In genomic region chr6:114220241-114220640, GRCh38 we compare ENCODE assay signal across 25 cellular contexts.
"Had no signal": no experiment of that assay in that cellular context is flagged by ENCODE, and none has a peak within 500 bp of the region (broad histone marks: within the 10 kb centered on the region; RNA-seq: fewer than 3 reads in every experiment).

No MANE protein-coding gene starts in this region.

- H3K4me3 ChIP-seq: neural progenitor cell, ovary, right lobe of liver, sigmoid colon, skin epidermis, stomach, thoracic aorta, thyroid gland, tibial nerve, upper lobe of right lung, uterus had no signal

- H3K4me1 ChIP-seq: neural progenitor cell, parathyroid adenoma, right lobe of liver, sigmoid colon, stomach, thyroid gland, tibial nerve, upper lobe of right lung, uterus had no signal

- H3K27ac ChIP-seq: neural progenitor cell, ovary, parathyroid adenoma, right lobe of liver, sigmoid colon, skin epidermis, stomach, thoracic aorta, thyroid gland, tibial nerve, upper lobe of right lung, uterus had no signal

- H3K27me3 ChIP-seq: neural progenitor cell, ovary, right lobe of liver, sigmoid colon, stomach, thyroid gland, tibial nerve, upper lobe of right lung, uterus had no signal

- H3K36me3 ChIP-seq: neural progenitor cell, ovary, right lobe of liver, sigmoid colon, stomach, thoracic aorta, thyroid gland, tibial nerve, upper lobe of right lung, uterus had no signal

- H3K9me3 ChIP-seq: ovary, right lobe of liver, sigmoid colon, stomach, thoracic aorta, thyroid gland, tibial nerve, upper lobe of right lung, uterus had no signal

- DNase-seq: naive thymus-derived CD4-positive, alpha-beta T cell; natural killer cell; occipital lobe; ovary; posterior cingulate gyrus; right cardiac atrium; right lobe of liver; sigmoid colon; stimulated activated CD4-positive, alpha-beta T cell treated with anti-CD3 and anti-CD28 coated beads, Interleukin-15, amount 100 ng/mL, for 24 hours; stimulated activated CD4-positive, alpha-beta T cell treated with anti-CD3 and anti-CD28 coated beads, Interleukin-2, amount 100 ng/mL, for 24 hours; stimulated activated CD4-positive, alpha-beta T cell treated with anti-CD3 and anti-CD28 coated beads, Interleukin-2, amount 100 ng/mL, for 48 hours; stimulated activated CD4-positive, alpha-beta T cell treated with anti-CD3 and anti-CD28 coated beads, Interleukin-4, amount 100 ng/mL, for 24 hours; stimulated activated naive B cell treated with anti-CD40 and anti-IgM and Interleukin-4, amounts not matched to agents 10 μg/mL and 1 μg/mL and 100 μg/mL, for 72 hours; stimulated activated naive CD4-positive, alpha-beta T cell treated with Interleukin-2 at 50 U/mL for 16 hours; stomach; thyroid gland; trophoblast cell; upper lobe of right lung; uterus had no signal

- ATAC-seq: naive thymus-derived CD4-positive, alpha-beta T cell; natural killer cell; right cardiac atrium; right lobe of liver; stimulated activated effector memory CD8-positive, alpha-beta T cell treated with anti-CD3 and anti-CD28 coated beads, Interleukin-12 subunit alpha, Interleukin-12 subunit beta, amount 100 ng/mL, for 72 hours; stimulated activated naive B cell treated with anti-CD40 and anti-IgM and Interleukin-4, amounts not matched to agents 10 μg/mL and 1 μg/mL and 100 μg/mL, for 72 hours; upper lobe of right lung had no signal
